Comparison of ENCODE assay signal across 21 cellular contexts in the genomic region with DNA sequence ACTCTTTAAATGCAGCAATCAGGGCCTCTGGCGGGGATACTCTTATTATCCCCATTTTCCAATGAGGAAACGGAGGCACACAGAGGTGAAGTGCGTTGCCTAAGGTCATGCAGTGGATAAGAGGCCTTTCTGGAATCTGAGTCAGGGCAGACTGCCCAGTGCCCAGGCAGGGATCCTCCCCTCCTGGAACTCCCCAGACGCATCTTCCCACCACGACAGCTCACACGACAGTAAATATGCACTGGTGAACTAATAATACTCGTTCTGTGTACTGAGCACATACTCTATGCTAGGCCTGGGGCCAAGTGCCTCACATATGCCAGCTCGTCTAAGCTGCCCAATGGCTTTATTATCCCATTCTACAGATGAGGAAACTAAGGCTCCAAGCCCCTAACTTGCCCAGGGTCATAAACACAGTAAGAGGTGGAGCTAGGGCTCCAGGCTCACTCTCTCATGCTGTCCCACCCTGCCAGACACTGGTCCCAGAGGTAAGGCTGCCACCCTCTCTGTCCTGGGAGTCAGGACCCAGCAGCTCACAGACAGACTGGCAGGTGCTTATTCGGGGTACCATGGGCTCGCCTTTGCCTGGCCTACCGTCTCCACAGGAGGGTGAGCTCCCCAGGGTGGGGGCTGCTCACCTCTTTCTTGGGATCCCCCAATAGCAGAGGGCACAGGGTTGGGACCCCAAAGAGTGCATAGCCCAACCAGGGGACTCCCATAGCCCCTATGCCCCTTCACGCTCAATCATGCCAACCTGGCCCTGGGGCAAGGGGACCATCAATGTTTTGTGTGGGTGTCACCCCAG. TPM values are rescaled to one million over a fixed set of nuclear protein-coding genes. Genes with fewer than 3 reads are reported as not detected.
A peak's percentile ranks its signal among the peaks of the same experiment; 100 is the strongest.
DNase-seq lines count a peak whose midpoint lies in the region; ATAC-seq and TF ChIP-seq lines count a peak whose summit lies in the region.
"Had no signal": no experiment of that assay in that cellular context is flagged by ENCODE, and none has a peak within 500 bp of the region (broad histone marks: within the 10 kb centered on the region; RNA-seq: fewer than 3 reads in every experiment).

No MANE protein-coding gene starts in this region.

- H3K4me2 ChIP-seq in neuronal stem cell (ENCODE audit: insufficient read depth, low read length, poor library complexity, severe bottlenecking) (no peak overlapping the region), OCI-LY7 (ENCODE audit: low read length) (no peak overlapping the region)

- peak overlapping the region; percentile 25 for H2BK5ac ChIP-seq in neuronal stem cell (ENCODE audit: low read length)

- intact Hi-C loops in OCI-LY7 (cut with micrococcal nuclease; ENCODE audit: unreplicated experiment) = no loop called here

- H3K27ac ChIP-seq in neuronal stem cell (replicated peaks; ENCODE audit: low read length) (no peak overlapping the region), OCI-LY7 (ENCODE audit: low read depth, low read length, poor library complexity, severe bottlenecking) (no peak overlapping the region)
- H3K27ac ChIP-seq: dorsolateral prefrontal cortex, left lung, right lobe of liver, vagina had no signal

- no peak overlapping the region for H2BK12ac ChIP-seq in neuronal stem cell (ENCODE audit: low read length)

- no peaks in the 10 kb centered on the region for H3K36me3 ChIP-seq in neuronal stem cell (replicated peaks in 1 of 2; ENCODE audit: control insufficient read depth in 2 of 2, insufficient read depth in 2 of 2, low read length in 2 of 2)
- no peaks in the 10 kb centered on the region for H3K36me3 ChIP-seq in OCI-LY7 (ENCODE audit: insufficient read depth, low read length)
- H3K36me3 ChIP-seq: left lung, right lobe of liver, vagina had no signal

- no peak overlapping the region for H3K4ac ChIP-seq in neuronal stem cell (ENCODE audit: low read length)

- H3K14ac ChIP-seq in neuronal stem cell (ENCODE audit: low read length) = no peak overlapping the region

- H3K9me2 ChIP-seq in OCI-LY7 (ENCODE audit: insufficient read depth, low read length) = no peaks in the 10 kb centered on the region

- CTCF ChIA-PET in OCI-LY7 (lab: Charles Lee; ENCODE audit: unreplicated experiment) = no interaction called here

- no peak overlapping the region for H3K9ac ChIP-seq in neuronal stem cell (ENCODE audit: low read depth, low read length, poor library complexity)

- POLR2A ChIA-PET in activated naive CD8-positive, alpha-beta T cell treated with anti-CD3 and anti-CD28 coated beads, Interleukin-2, amount 10 ng/mL, durations not matched to agents 7 days and 5 days (lab: Charles Lee) = interaction anchor here (0.6 to 9.3 kb wide), 12 partner anchors 7 to 98 kb away, joined by 3 to 200 read pairs (median 6); a partner anchor contains a TSS
- POLR2A ChIA-PET in OCI-LY7 (lab: Charles Lee) = no interaction called here

- H4K91ac ChIP-seq in neuronal stem cell (ENCODE audit: low read depth, low read length, poor library complexity) = peak overlapping the region; percentile 60

- H3K18ac ChIP-seq in neuronal stem cell (ENCODE audit: low read length) = no peak overlapping the region

- peaks cover 0 to 9% (median 3%) of the 10 kb centered on the region in 3 donors for H3K9me3 Mint-ChIP-seq in IgD-negative memory B cell
- peaks cover 2% of the 10 kb centered on the region for H3K9me3 Mint-ChIP-seq in activated naive CD8-positive, alpha-beta T cell treated with anti-CD3 and anti-CD28 coated beads, Interleukin-2, amount 10 ng/mL, durations not matched to agents 7 days and 5 days

- H3K4me3 ChIP-seq in neuronal stem cell (ENCODE audit: low read length in 2 of 2) (no peak overlapping the region), OCI-LY7 (ENCODE audit: low read depth, low read length, poor library complexity, severe bottlenecking) (no peak overlapping the region)
- H3K4me3 ChIP-seq: dorsolateral prefrontal cortex had no signal

- no peaks in the 10 kb centered on the region for H3K79me1 ChIP-seq in neuronal stem cell (ENCODE audit: low read depth, low read length)

- H3K9me3 ChIP-seq in neuronal stem cell (replicated peaks in 1 of 2; ENCODE audit: control insufficient read depth in 2 of 2, insufficient read depth in 1 of 2, low read depth in 1 of 2, low read length in 2 of 2) (peaks cover 2 to 7% of the 10 kb centered on the region in 2 donors), OCI-LY7 (ENCODE audit: low read length) (no peaks in the 10 kb centered on the region; the same call in 1 of the 2 replicates)
- H3K9me3 ChIP-seq: right lobe of liver, vagina had no signal

- H2BK120ac ChIP-seq in neuronal stem cell (ENCODE audit: low read depth, low read length) = no peak overlapping the region

- no TSS peak for BruUV-seq in OCI-LY7 (replicated peaks; lab: Mats Ljungman, UMichigan)

- H4K20me1 ChIP-seq in OCI-LY7 (ENCODE audit: insufficient read depth, low read length) = no peaks in the 10 kb centered on the region

- no peaks in the 10 kb centered on the region for H3K79me2 ChIP-seq in OCI-LY7 (ENCODE audit: insufficient read depth, low read depth, low read length)

- peak overlapping the region in 1 of 3 donors; percentile 63 for H3K27ac Mint-ChIP-seq in IgD-negative memory B cell
- H3K27ac Mint-ChIP-seq in activated naive CD8-positive, alpha-beta T cell treated with anti-CD3 and anti-CD28 coated beads, Interleukin-2, amount 10 ng/mL, durations not matched to agents 7 days and 5 days = peak overlapping the region; percentile 95
- H3K27ac Mint-ChIP-seq: stimulated activated naive B cell treated with anti-CD40 and anti-IgM and Interleukin-4, amounts not matched to agents 10 μg/mL and 1 μg/mL and 100 μg/mL, for 72 hours had no signal

- WGBS in neuronal stem cell (ENCODE audit: extremely low coverage in 2 of 2, insufficient read length in 2 of 2, insufficient replicate concordance in 1 of 2), 2 donors = no CpG with 5 or more reads among the region's 12 CpGs

- peak overlapping the region; percentile 12 for H3K23ac ChIP-seq in neuronal stem cell (ENCODE audit: low read depth, low read length, poor library complexity)

- H3K36me3 Mint-ChIP-seq in IgD-negative memory B cell = peaks cover 3% of the 10 kb centered on the region
- H3K36me3 Mint-ChIP-seq in activated naive CD8-positive, alpha-beta T cell treated with anti-CD3 and anti-CD28 coated beads, Interleukin-2, amount 10 ng/mL, durations not matched to agents 7 days and 5 days = peaks cover 61% of the 10 kb centered on the region
- H3K36me3 Mint-ChIP-seq: stimulated activated naive B cell treated with anti-CD40 and anti-IgM and Interleukin-4, amounts not matched to agents 10 μg/mL and 1 μg/mL and 100 μg/mL, for 72 hours had no signal

- peak overlapping the region; percentile 14 for H2AK5ac ChIP-seq in neuronal stem cell (ENCODE audit: low read depth, low read length)

- H3K27me3 Mint-ChIP-seq in IgD-negative memory B cell = no peaks in the 10 kb centered on the region
- no peaks in the 10 kb centered on the region for H3K27me3 Mint-ChIP-seq in activated naive CD8-positive, alpha-beta T cell treated with anti-CD3 and anti-CD28 coated beads, Interleukin-2, amount 10 ng/mL, durations not matched to agents 7 days and 5 days

- no peak for DNase-seq in activated CD4-positive, CD25-positive, alpha-beta regulatory T cell (lab: John Stamatoyannopoulos, UW)
- no peak for DNase-seq in activated naive CD8-positive, alpha-beta T cell treated with anti-CD3 and anti-CD28 coated beads, Interleukin-2, amount 10 ng/mL, durations not matched to agents 7 days and 5 days
- no peak for DNase-seq in neuronal stem cell (ENCODE audit: low spot score)
- no peak for DNase-seq in OCI-LY7 (ENCODE audit: low spot score)
- no peak for DNase-seq in OCI-M2 (lab: John Stamatoyannopoulos, UW; ENCODE audit: unreplicated experiment)
- DNase-seq in NCI-H1092 treated with DMSO at 0.1 percent for 48 hours (lab: John Stamatoyannopoulos, UW) = no peak
- DNase-seq: activated CD8-positive, alpha-beta memory T cell treated with anti-CD3 and anti-CD28 coated beads, Interleukin-2, amount 50 U/mL, for 48 hours; dorsolateral prefrontal cortex; KBM-7; NCI-H1436; NCI-H446; stimulated activated naive B cell treated with anti-CD40 and anti-IgM and Interleukin-4, amounts not matched to agents 10 μg/mL and 1 μg/mL and 100 μg/mL, for 72 hours had no signal

- peak; percentile 19 to 25 for ATAC-seq in activated CD4-positive, CD25-positive, alpha-beta regulatory T cell treated with anti-CD3 and anti-CD28 coated beads, Interleukin-2, amount 50 U/mL, for 24 hours
- ATAC-seq in activated naive CD8-positive, alpha-beta T cell treated with anti-CD3 and anti-CD28 coated beads, Interleukin-2, amount 10 ng/mL, durations not matched to agents 7 days and 5 days (ENCODE audit: low read depth) = no peak
- ATAC-seq: left lung; stimulated activated naive B cell treated with anti-CD40 and anti-IgM and Interleukin-4, amounts not matched to agents 10 μg/mL and 1 μg/mL and 100 μg/mL, for 72 hours had no signal

- H3K4me3 Mint-ChIP-seq in IgD-negative memory B cell = peak overlapping the region in 3 of 4 donors; percentile 42 to 77 (median 51)
- peak overlapping the region; percentile 95 for H3K4me3 Mint-ChIP-seq in activated naive CD8-positive, alpha-beta T cell treated with anti-CD3 and anti-CD28 coated beads, Interleukin-2, amount 10 ng/mL, durations not matched to agents 7 days and 5 days
- H3K4me3 Mint-ChIP-seq: nephron; stimulated activated naive B cell treated with anti-CD40 and anti-IgM and Interleukin-4, amounts not matched to agents 10 μg/mL and 1 μg/mL and 100 μg/mL, for 72 hours had no signal

- H4K8ac ChIP-seq in neuronal stem cell (ENCODE audit: low read depth, low read length) = no peak overlapping the region

- H3K4me1 Mint-ChIP-seq in IgD-negative memory B cell = peaks cover 6 to 12% (median 11%) of the 10 kb centered on the region in 3 donors
- peaks cover 56% of the 10 kb centered on the region for H3K4me1 Mint-ChIP-seq in activated naive CD8-positive, alpha-beta T cell treated with anti-CD3 and anti-CD28 coated beads, Interleukin-2, amount 10 ng/mL, durations not matched to agents 7 days and 5 days

- H2AFZ ChIP-seq in neuronal stem cell (ENCODE audit: low read length) (no peak overlapping the region), OCI-LY7 (ENCODE audit: low read length) (no peak overlapping the region)

- no peak for TF ChIP-seq CTCF in OCI-LY7 (conservative IDR thresholded peaks at IDR 0.05; ENCODE audit: low read length)

- peaks cover 0 to 4% (median 0%) of the 10 kb centered on the region in 3 experiments for H3K27me3 ChIP-seq in neuronal stem cell (ENCODE audit: control insufficient read depth in 3 of 3, insufficient read depth in 3 of 3, low read depth in 1 of 3, low read length in 3 of 3)
- H3K27me3 ChIP-seq: right lobe of liver, vagina had no signal

- H2BK15ac ChIP-seq in neuronal stem cell (ENCODE audit: low read length) = peak overlapping the region; percentile 77

- H3K4me1 ChIP-seq in neuronal stem cell (ENCODE audit: control insufficient read depth in 2 of 2, insufficient read depth in 1 of 2, low read depth in 1 of 2, low read length in 2 of 2) = peaks cover 11 to 13% of the 10 kb centered on the region in 2 donors
- no peaks in the 10 kb centered on the region for H3K4me1 ChIP-seq in OCI-LY7 (ENCODE audit: insufficient read depth, low read length, poor library complexity, severe bottlenecking)

RNA-seq across cellular contexts. Expression of a gene that starts 2.3 kb away (rescaled TPM):
- polyA plus RNA-seq in IgD-negative memory B cell = 13.2 TPM
- 100 to 1,000 TPM; 223 to 232 TPM for total RNA-seq in activated naive CD8-positive, alpha-beta T cell treated with anti-CD3 and anti-CD28 coated beads, Interleukin-2, amount 10 ng/mL, durations not matched to agents 7 days and 5 days
- 0.47 TPM for polyA plus RNA-seq in neuronal stem cell (2013, experiment 1 of 2)
- 0.43 TPM for polyA plus RNA-seq in neuronal stem cell (2013, experiment 2 of 2)
- not detected in 2 replicates for total RNA-seq in OCI-LY7 (2014; rRNA removed; shearing (Covaris generic))
- not detected in 2 replicates for total RNA-seq in OCI-LY7 (2022)
- total RNA-seq: fibroblast of lung, SK-MEL-5 had no signal

RNA-seq across cellular contexts. Expression of a gene that starts 37.9 kb away (rescaled TPM):
- polyA plus RNA-seq in IgD-negative memory B cell = not detected
- 1 to 10 TPM; 1.8 to 2.2 TPM for total RNA-seq in activated naive CD8-positive, alpha-beta T cell treated with anti-CD3 and anti-CD28 coated beads, Interleukin-2, amount 10 ng/mL, durations not matched to agents 7 days and 5 days
- polyA plus RNA-seq in neuronal stem cell (2013, experiment 1 of 2) = 0.01 TPM
- polyA plus RNA-seq in neuronal stem cell (2013, experiment 2 of 2) = not detected
- total RNA-seq in OCI-LY7 (2014; rRNA removed; shearing (Covaris generic)) = not detected in 2 replicates
- not detected in 2 replicates for total RNA-seq in OCI-LY7 (2022)
- total RNA-seq: dorsolateral prefrontal cortex, fibroblast of lung, H4, SK-MEL-5, vagina had no signal
- polyA plus RNA-seq: fibroblast of lung had no signal

RNA-seq across cellular contexts. Expression of a gene that starts 40.7 kb away (rescaled TPM):
- 1.0 TPM for polyA plus RNA-seq in IgD-negative memory B cell
- total RNA-seq in activated naive CD8-positive, alpha-beta T cell treated with anti-CD3 and anti-CD28 coated beads, Interleukin-2, amount 10 ng/mL, durations not matched to agents 7 days and 5 days = 10 to 100 TPM; 15.2 to 15.7 TPM
- polyA plus RNA-seq in neuronal stem cell (2013, experiment 1 of 2) = 17.0 TPM
- polyA plus RNA-seq in neuronal stem cell (2013, experiment 2 of 2) = 18.2 TPM
- total RNA-seq in OCI-LY7 (2014; rRNA removed; shearing (Covaris generic)) = 6.8 and 7.3 TPM in 2 replicates
- 18.7 and 19.6 TPM in 2 replicates for total RNA-seq in OCI-LY7 (2022)

Comparison
In these comparisons a context has a peak if more than half of its experiments do, and no peak if none do; other contexts are left out.
1. RNA of a gene that starts 2.3 kb away (total RNA-seq): 223 to 232 TPM in activated naive CD8-positive, alpha-beta T cell treated with anti-CD3 and anti-CD28 coated beads, Interleukin-2, amount 10 ng/mL, durations not matched to agents 7 days and 5 days; not detected in OCI-LY7; every median in the first group is over 100 times any median in the second.